ENCODE assay signal across 1 cellular context in genomic region chr6:13927203-13927602, GRCh38.
TF ChIP-seq lines count a peak whose summit lies in the region.

No MANE protein-coding gene starts in this region.

TF ChIP-seq in K562, 482 proteins besides CTCF, POLR2A, EP300 and RAD21 (continued from another document):
- TF ChIP-seq CBFA2T3 (IDR thresholded peaks at IDR 0.05) (peak; percentile 35; the same call in 1 of the 2 replicates), RB1 (IDR thresholded peaks at IDR 0.05; ENCODE audit: low read depth) (no peak), ZNF717 (CRISPR knock-in tag; IDR thresholded peaks at IDR 0.05) (no peak), RBM22 (IDR thresholded peaks at IDR 0.05; ENCODE audit: low read depth, low read length, poor library complexity, severe bottlenecking) (no peak), CHCHD3 (CRISPR knock-in tag; IDR thresholded peaks at IDR 0.05) (no peak), NELFE (IDR thresholded peaks at IDR 0.05; ENCODE audit: insufficient read depth, insufficient read length) (no peak), NR3C1 (CRISPR knock-in tag; IDR thresholded peaks at IDR 0.05) (no peak), PHB (CRISPR knock-in tag; IDR thresholded peaks at IDR 0.05) (no peak), EHMT2 (IDR thresholded peaks at IDR 0.05) (peak; percentile 12; the same call in 1 of the 2 replicates), ETS2 (tag; IDR thresholded peaks at IDR 0.05; ENCODE audit: borderline replicate concordance, poor library complexity, severe bottlenecking) (no peak), COPS2 (conservative IDR thresholded peaks at IDR 0.05) (no peak), POLR2AphosphoS5 (IDR thresholded peaks at IDR 0.05; ENCODE audit: control insufficient read depth, insufficient read depth, low read depth, low read length) (no peak), GTF3C2 (IDR thresholded peaks at IDR 0.05; ENCODE audit: borderline replicate concordance, extremely low read depth, insufficient read length) (no peak), ZNF143 (CRISPR knock-in tag; IDR thresholded peaks at IDR 0.05) (no peak), NFRKB (IDR thresholded peaks at IDR 0.05; ENCODE audit: low read depth) (no peak), ARID1B (IDR thresholded peaks at IDR 0.05) (0 out of 2 replicates have a peak, but pooled peaks have one; percentile 25), SMC3 (conservative IDR thresholded peaks at IDR 0.05; ENCODE audit: insufficient read depth, low read depth, low read length) (peak; percentile 49; the same call in 1 of the 2 replicates), NFE2L1 (tag; IDR thresholded peaks at IDR 0.05; ENCODE audit: borderline replicate concordance, low read depth) (no peak), SMARCE1 (IDR thresholded peaks at IDR 0.05) (no peak), MTA1 (IDR thresholded peaks at IDR 0.05; ENCODE audit: borderline replicate concordance) (no peak)
- TF ChIP-seq, protein P1, sequence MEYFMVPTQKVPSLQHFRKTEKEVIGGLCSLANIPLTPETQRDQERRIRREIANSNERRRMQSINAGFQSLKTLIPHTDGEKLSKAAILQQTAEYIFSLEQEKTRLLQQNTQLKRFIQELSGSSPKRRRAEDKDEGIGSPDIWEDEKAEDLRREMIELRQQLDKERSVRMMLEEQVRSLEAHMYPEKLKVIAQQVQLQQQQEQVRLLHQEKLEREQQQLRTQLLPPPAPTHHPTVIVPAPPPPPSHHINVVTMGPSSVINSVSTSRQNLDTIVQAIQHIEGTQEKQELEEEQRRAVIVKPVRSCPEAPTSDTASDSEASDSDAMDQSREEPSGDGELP (CRISPR knock-in tag; IDR thresholded peaks at IDR 0.05; ENCODE audit: borderline replicate concordance) = no peak; the same call in 1 of the 2 replicates
- TF ChIP-seq, protein P2, sequence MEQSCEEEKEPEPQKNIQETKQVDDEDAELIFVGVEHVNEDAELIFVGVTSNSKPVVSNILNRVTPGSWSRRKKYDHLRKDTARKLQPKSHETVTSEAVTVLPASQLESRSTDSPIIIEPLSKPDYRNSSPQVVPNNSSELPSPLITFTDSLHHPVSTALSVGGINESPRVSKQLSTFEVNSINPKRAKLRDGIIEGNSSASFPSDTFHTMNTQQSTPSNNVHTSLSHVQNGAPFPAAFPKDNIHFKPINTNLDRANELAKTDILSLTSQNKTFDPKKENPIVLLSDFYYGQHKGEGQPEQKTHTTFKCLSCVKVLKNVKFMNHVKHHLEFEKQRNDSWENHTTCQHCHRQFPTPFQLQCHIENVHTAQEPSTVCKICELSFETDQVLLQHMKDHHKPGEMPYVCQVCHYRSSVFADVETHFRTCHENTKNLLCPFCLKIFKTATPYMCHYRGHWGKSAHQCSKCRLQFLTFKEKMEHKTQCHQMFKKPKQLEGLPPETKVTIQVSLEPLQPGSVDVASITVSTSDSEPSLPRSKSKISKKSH (CRISPR knock-in tag; IDR thresholded peaks at IDR 0.05) = 0 out of 2 replicates have a peak, but pooled peaks have one; percentile 52
